Comparison of ENCODE assay signal across 23 cellular contexts in genomic region chr1:25342846-25343245, GRCh38.
"Had no signal": no experiment of that assay in that cellular context is flagged by ENCODE, and none has a peak within 500 bp of the region (broad histone marks: within the 10 kb centered on the region; RNA-seq: fewer than 3 reads in every experiment).

No MANE protein-coding gene starts in this region.

- H3K36me3 ChIP-seq: colonic mucosa had no signal

- H3K9me3 ChIP-seq: colonic mucosa, esophagus muscularis mucosa, gastrocnemius medialis, left lung, pancreas, psoas muscle, right atrium auricular region, testis, vagina had no signal

- DNase-seq: activated CD4-positive, alpha-beta T cell treated with anti-CD3 and anti-CD28 coated beads for 4 hours; activated CD4-positive, alpha-beta T cell treated with anti-CD3 and anti-CD28 coated beads, Interleukin-2, amount 50 U/mL, for 48 hours; activated CD4-positive, CD25-positive, alpha-beta regulatory T cell; activated CD8-positive, alpha-beta memory T cell treated with anti-CD3 and anti-CD28 coated beads, Interleukin-2, amount 50 U/mL, for 48 hours; activated naive CD4-positive, alpha-beta T cell treated with Interleukin-2 at 50 U/mL for 16 hours; activated naive CD8-positive, alpha-beta T cell treated with anti-CD3 and anti-CD28 coated beads for 36 hours; activated T-cell treated with anti-CD3 and anti-CD28 coated beads, Interleukin-2, amount 50 U/mL, for 4 hours; colonic mucosa; gastrocnemius medialis; hippocampal formation; kidney glomerular epithelial cell; left lung; pancreas; psoas muscle; stimulated activated CD4-positive, alpha-beta T cell treated with anti-CD3 and anti-CD28 coated beads, Interleukin-1b, Interleukin-23, amount 100 ng/mL, for 48 hours; stimulated activated naive B cell treated with anti-CD40 and anti-IgM and Interleukin-4, amounts not matched to agents 10 μg/mL and 1 μg/mL and 100 μg/mL, for 72 hours; testis; trophoblast cell had no signal

- H3K4me3 ChIP-seq: colonic mucosa, esophagus muscularis mucosa, gastrocnemius medialis, left lung, lung, pancreas, psoas muscle, right atrium auricular region, testis, vagina had no signal

- H3K27ac ChIP-seq: colonic mucosa, esophagus muscularis mucosa, left lung, pancreas, right atrium auricular region, testis, vagina had no signal

- H3K27me3 ChIP-seq: colonic mucosa, esophagus muscularis mucosa, gastrocnemius medialis, left lung, pancreas, right atrium auricular region, testis, vagina had no signal

- ATAC-seq: activated T-cell treated with anti-CD3 and anti-CD28 coated beads, Interleukin-2, amount 50 U/mL, for 4 hours; gastrocnemius medialis; left lung; natural killer cell treated with Interleukin-12 subunit alpha and Interleukin-12 subunit beta and Interleukin-15 and Interleukin-18, amount 100 ng/mL, for 72 hours; pancreas; stimulated activated naive B cell treated with anti-CD40 and anti-IgM and Interleukin-4, amounts not matched to agents 10 μg/mL and 1 μg/mL and 100 μg/mL, for 72 hours had no signal
